Comparison of ENCODE assay signal across 8 cellular contexts in genomic region chr20:35700625-35701148, GRCh38. TPM values are rescaled to one million over a fixed set of nuclear protein-coding genes. Genes with fewer than 3 reads are reported as not detected.
A peak's percentile ranks its signal among the peaks of the same experiment; 100 is the strongest.
DNase-seq lines count a peak whose midpoint lies in the region; ATAC-seq, FAIRE-seq and TF ChIP-seq lines count a peak whose summit lies in the region.

No MANE protein-coding gene starts in this region.

- 92 to 97% (median 93%) methylated on average over 7 of the region's 7 CpGs for WGBS in small intestine, 3 donors

- H3K27me3 ChIP-seq in NT2/D1 (ENCODE audit: insufficient read depth, insufficient read length) (no peaks in the 10 kb centered on the region), neutrophil (no peaks in the 10 kb centered on the region), small intestine (ENCODE audit: control insufficient read depth in 2 of 2, insufficient read depth in 2 of 2, low read length in 2 of 2) (no peaks in the 10 kb centered on the region)

- DNase-seq in GM03348 (ENCODE audit: low spot score) (peak; percentile 7), NT2/D1 (ENCODE audit: low read depth, low spot score) (no peak), cerebellar cortex (ENCODE audit: low spot score) (peak; percentile 28), small intestine (no peak), NCI-H1436 (lab: John Stamatoyannopoulos, UW) (no peak), Right ventricle myocardium superior (no peak), nucleus accumbens (lab: John Stamatoyannopoulos, UW) (no peak)

- peak overlapping the region; percentile 98 for H3K9ac ChIP-seq in NT2/D1 (ENCODE audit: insufficient read length, low read depth)

- FAIRE-seq in small intestine (lab: Jason Lieb, UNC): no peak

- TF ChIP-seq CTCF in neutrophil (IDR thresholded peaks at IDR 0.05): no peak

- H3K4me3 ChIP-seq in NT2/D1 (ENCODE audit: insufficient read length, low read depth) (peak overlapping the region; percentile 96), neutrophil (ENCODE audit: low read depth in 1 of 2, low read length in 1 of 2) (no peak overlapping the region), small intestine (ENCODE audit: low read depth in 1 of 2, low read length in 2 of 2) (no peak overlapping the region)

- H3K4me1 ChIP-seq in NT2/D1 (ENCODE audit: insufficient read depth, insufficient read length) (peaks cover 5% of the 10 kb centered on the region), neutrophil (ENCODE audit: control insufficient read depth in 1 of 2, insufficient read depth in 1 of 2, low read depth in 1 of 2, low read length in 1 of 2) (peaks cover 19 to 24% of the 10 kb centered on the region in 2 experiments), small intestine (ENCODE audit: control insufficient read depth in 2 of 2, insufficient read depth in 1 of 2, low read depth in 1 of 2, low read length in 1 of 2) (peaks cover 0 to 6% of the 10 kb centered on the region in 2 donors)

- H3K36me3 ChIP-seq in NT2/D1 (ENCODE audit: insufficient read depth, insufficient read length, low read length) (peaks cover 58% of the 10 kb centered on the region), neutrophil (peaks cover 62% of the 10 kb centered on the region), small intestine (ENCODE audit: control insufficient read depth in 2 of 2, insufficient read depth in 2 of 2, low read length in 2 of 2) (peaks cover 16 to 17% of the 10 kb centered on the region in 2 donors)

- no peaks in the 10 kb centered on the region for H3K9me3 ChIP-seq in NT2/D1 (ENCODE audit: insufficient read depth, low read length)
- no peaks in the 10 kb centered on the region for H3K9me3 ChIP-seq in neutrophil
- no peaks in the 10 kb centered on the region for H3K9me3 ChIP-seq in small intestine (ENCODE audit: control insufficient read depth, low read depth)

- intact Hi-C loops in Right ventricle myocardium superior (cut with DNase I): no loop called here

- ATAC-seq in Right ventricle myocardium superior (ENCODE audit: poor library complexity): no peak

- H3K27ac ChIP-seq in neutrophil: peak overlapping the region; percentile 85
- H3K27ac ChIP-seq in small intestine (ENCODE audit: low read depth in 1 of 2, low read length in 1 of 2): peak overlapping the region in 1 of 2 donors; percentile 25

RNA-seq across cellular contexts. Expression of gene ROMO1, which starts 1.5 kb away (rescaled TPM):
- 100 to 1,000 TPM; 358 to 755 (median 646) TPM for polyA plus RNA-seq in small intestine
- total RNA-seq in Right ventricle myocardium superior: 198 TPM

RNA-seq across cellular contexts. Expression of gene NFS1, which starts 1.5 kb away (rescaled TPM):
- 10 to 100 TPM; 21.9 to 39.6 (median 29.0) TPM for polyA plus RNA-seq in small intestine
- total RNA-seq in Right ventricle myocardium superior: 53.2 TPM

RNA-seq across cellular contexts. Expression of gene CPNE1, which starts 36.0 kb away (rescaled TPM):
- 100 to 1,000 TPM in 2 of 3 donors, 10 to 100 TPM in 1; 94.3 to 127 (median 100) TPM for polyA plus RNA-seq in small intestine
- total RNA-seq in Right ventricle myocardium superior: 60.6 TPM

RNA-seq across cellular contexts. Expression of gene RBM12, which starts 36.0 kb away (rescaled TPM):
- polyA plus RNA-seq in small intestine: 10 to 100 TPM in 1 of 3 donors, 1 to 10 TPM in 2; 6.9 to 16.2 (median 8.9) TPM
- total RNA-seq in Right ventricle myocardium superior: 45.3 TPM

RNA-seq across cellular contexts. Expression of gene RBM39, which starts 41.4 kb away (rescaled TPM):
- 100 to 1,000 TPM; 148 to 235 (median 195) TPM for polyA plus RNA-seq in small intestine
- total RNA-seq in Right ventricle myocardium superior: 134 TPM

Comparison
In these comparisons a context has a peak if more than half of its experiments do, and no peak if none do; other contexts are left out.
1. DNase-seq: peak in GM03348 (single experiment) and cerebellar cortex (single experiment); none in NT2/D1 (single experiment), small intestine (single experiment), NCI-H1436 (single experiment), Right ventricle myocardium superior (single experiment) and nucleus accumbens (0 of 56).